In the genomic region with DNA sequence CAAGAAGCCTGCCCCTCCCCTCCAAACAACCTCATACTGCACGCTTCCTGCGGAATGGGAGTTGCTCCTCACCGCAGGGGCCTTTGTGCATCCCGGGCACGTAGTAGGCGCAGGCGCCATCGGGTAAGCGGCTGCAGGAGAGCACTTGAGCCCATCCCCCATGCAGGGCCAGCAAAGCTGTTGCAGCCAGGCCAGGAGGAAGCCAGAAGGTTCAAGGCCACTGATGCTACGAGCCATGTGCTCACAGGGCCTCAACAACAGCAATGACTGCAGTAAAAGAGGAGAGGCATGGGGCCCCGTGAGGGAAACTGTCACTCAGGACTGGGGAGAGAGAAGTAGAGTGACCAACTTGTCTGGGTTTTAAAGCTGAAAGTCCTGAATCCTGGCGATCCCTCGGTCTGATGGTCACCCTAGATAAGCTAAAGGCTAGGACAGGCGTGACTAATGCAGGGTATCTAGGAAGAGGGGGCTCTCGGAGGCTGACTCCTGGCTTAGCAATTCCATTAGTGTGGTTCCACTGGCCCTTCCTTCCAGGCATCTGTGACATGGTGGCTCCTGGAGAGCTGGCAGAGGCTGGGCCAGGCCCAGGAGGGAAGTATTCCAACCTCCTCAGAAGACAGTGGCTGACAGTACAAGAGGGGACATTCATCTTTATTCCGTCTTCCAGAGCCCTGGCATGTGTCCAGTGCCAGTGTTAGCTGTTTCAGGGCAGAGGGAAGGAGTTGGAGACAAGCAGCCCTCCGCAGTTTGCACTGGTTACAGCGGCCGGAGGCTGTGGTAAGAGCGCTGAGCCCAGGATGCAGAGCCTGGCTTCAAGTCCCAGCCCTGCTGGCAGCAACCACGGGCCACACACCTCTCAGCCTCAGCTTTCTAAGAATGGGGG, we compare ENCODE assay signal across 1 cellular context.
TF ChIP-seq lines count a peak whose summit lies in the region.

No MANE protein-coding gene starts in this region.

TF ChIP-seq in HepG2, 621 proteins besides CTCF, POLR2A, EP300 and RAD21 (continued from another document and continues in another):
- TF ChIP-seq ARID3A (IDR thresholded peaks at IDR 0.05; ENCODE audit: low read depth, low read length) (no peak), NFIB (CRISPR knock-in tag; IDR thresholded peaks at IDR 0.05; ENCODE audit: borderline replicate concordance) (no peak), HCFC1 (IDR thresholded peaks at IDR 0.05; ENCODE audit: low read depth, low read length) (no peak), YY1 (IDR thresholded peaks at IDR 0.05; ENCODE audit: insufficient read depth, insufficient replicate concordance, low read depth, low read length) (peak; percentile 79), HNF4G (IDR thresholded peaks at IDR 0.05; ENCODE audit: borderline replicate concordance, low read depth, low read length) (peak; percentile 76), HNF4G (CRISPR knock-in tag; IDR thresholded peaks at IDR 0.05; ENCODE audit: borderline replicate concordance, low read depth) (peak; percentile 90), ZC3H4 (CRISPR knock-in tag; IDR thresholded peaks at IDR 0.05; ENCODE audit: borderline replicate concordance) (peak; percentile 79; the same call in 1 of the 2 replicates), ZC3H13 (CRISPR knock-in tag; IDR thresholded peaks at IDR 0.05) (peak; percentile 95), UBTF (CRISPR knock-in tag; IDR thresholded peaks at IDR 0.05) (peak; percentile 87), ZNF709 (CRISPR knock-in tag; IDR thresholded peaks at IDR 0.05) (peak; percentile 94; the same call in 1 of the 2 replicates), ZNF720 (CRISPR knock-in tag; IDR thresholded peaks at IDR 0.05) (no peak), HMGA1 (CRISPR knock-in tag; conservative IDR thresholded peaks at IDR 0.05) (no peak), GZF1 (CRISPR knock-in tag; IDR thresholded peaks at IDR 0.05) (peak; percentile 75; the same call in 1 of the 2 replicates), RELA (CRISPR knock-in tag; IDR thresholded peaks at IDR 0.05) (no peak), DMAP1 (CRISPR knock-in tag; IDR thresholded peaks at IDR 0.05) (peak; percentile 98), ZNF337 (CRISPR knock-in tag; IDR thresholded peaks at IDR 0.05; ENCODE audit: borderline replicate concordance, low read depth) (peak; percentile 97; the same call in 1 of the 2 replicates), CEBPB (IDR thresholded peaks at IDR 0.05; ENCODE audit: borderline replicate concordance, low read depth, low read length) (peak; percentile 46; the same call in 1 of the 2 replicates), HOXA3 (CRISPR knock-in tag; IDR thresholded peaks at IDR 0.05) (peak; percentile 96), ZNF605 (CRISPR knock-in tag; IDR thresholded peaks at IDR 0.05) (peak; percentile 95), ZNF597 (CRISPR knock-in tag; IDR thresholded peaks at IDR 0.05) (no peak), ZNF746 (CRISPR knock-in tag; IDR thresholded peaks at IDR 0.05) (peak; percentile 96), HNF1B (CRISPR knock-in tag; IDR thresholded peaks at IDR 0.05) (peak; percentile 96), PPARG (CRISPR knock-in tag; conservative IDR thresholded peaks at IDR 0.05) (peak; percentile 83), FOXM1 (CRISPR knock-in tag; IDR thresholded peaks at IDR 0.05) (no peak), ZNF564 (CRISPR knock-in tag; IDR thresholded peaks at IDR 0.05) (peak; percentile 70), ZNF3 (CRISPR knock-in tag; IDR thresholded peaks at IDR 0.05) (no peak), ZNF644 (CRISPR knock-in tag; IDR thresholded peaks at IDR 0.05; ENCODE audit: low read depth) (peak; percentile 92; the same call in 1 of the 2 replicates), TCF7L2 (IDR thresholded peaks at IDR 0.05; ENCODE audit: low read depth, low read length) (no peak), MYC (CRISPR knock-in tag; IDR thresholded peaks at IDR 0.05; ENCODE audit: borderline replicate concordance) (peak; percentile 100), KLF12 (CRISPR knock-in tag; IDR thresholded peaks at IDR 0.05; ENCODE audit: borderline replicate concordance) (peak; percentile 81; the same call in 1 of the 2 replicates), ELF3 (CRISPR knock-in tag; IDR thresholded peaks at IDR 0.05) (peak; percentile 98), GABPA (IDR thresholded peaks at IDR 0.05; ENCODE audit: low read depth, low read length) (no peak), GABPA (CRISPR knock-in tag; IDR thresholded peaks at IDR 0.05; ENCODE audit: low read depth) (peak; percentile 73), FOXC1 (CRISPR knock-in tag; IDR thresholded peaks at IDR 0.05; ENCODE audit: borderline replicate concordance) (peak; percentile 93), ZNF674 (CRISPR knock-in tag; IDR thresholded peaks at IDR 0.05; ENCODE audit: low read depth) (no peak), TCF7 (IDR thresholded peaks at IDR 0.05; ENCODE audit: low read depth) (no peak), TMF1 (CRISPR knock-in tag; IDR thresholded peaks at IDR 0.05; ENCODE audit: low read depth) (0 out of 2 replicates have a peak, but pooled peaks have one; percentile 83), ZBTB38 (CRISPR knock-in tag; IDR thresholded peaks at IDR 0.05) (peak; percentile 82), RFX1 (IDR thresholded peaks at IDR 0.05) (no peak; the same call in 1 of the 2 replicates), MTA3 (CRISPR knock-in tag; IDR thresholded peaks at IDR 0.05) (no peak), ATF3 (CRISPR knock-in tag; IDR thresholded peaks at IDR 0.05) (no peak), ZNF724P (CRISPR knock-in tag; IDR thresholded peaks at IDR 0.05; ENCODE audit: borderline replicate concordance) (peak; percentile 89; the same call in 1 of the 2 replicates), TIGD3 (CRISPR knock-in tag; IDR thresholded peaks at IDR 0.05; ENCODE audit: borderline replicate concordance) (no peak), HOXA9 (CRISPR knock-in tag; IDR thresholded peaks at IDR 0.05; ENCODE audit: borderline replicate concordance) (peak; percentile 95), SRY (CRISPR knock-in tag; IDR thresholded peaks at IDR 0.05) (peak; percentile 88; the same call in 1 of the 2 replicates), MEIS1 (CRISPR knock-in tag; IDR thresholded peaks at IDR 0.05; ENCODE audit: borderline replicate concordance) (peak; percentile 99), ZSCAN20 (CRISPR knock-in tag; IDR thresholded peaks at IDR 0.05; ENCODE audit: borderline replicate concordance) (no peak)
- TF ChIP-seq, protein P1, sequence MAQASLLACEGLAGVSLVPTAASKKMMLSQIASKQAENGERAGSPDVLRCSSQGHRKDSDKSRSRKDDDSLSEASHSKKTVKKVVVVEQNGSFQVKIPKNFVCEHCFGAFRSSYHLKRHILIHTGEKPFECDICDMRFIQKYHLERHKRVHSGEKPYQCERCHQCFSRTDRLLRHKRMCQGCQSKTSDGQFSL (CRISPR knock-in tag; IDR thresholded peaks at IDR 0.05): peak; percentile 84; the same call in 1 of the 2 replicates
- TF ChIP-seq, protein P2, sequence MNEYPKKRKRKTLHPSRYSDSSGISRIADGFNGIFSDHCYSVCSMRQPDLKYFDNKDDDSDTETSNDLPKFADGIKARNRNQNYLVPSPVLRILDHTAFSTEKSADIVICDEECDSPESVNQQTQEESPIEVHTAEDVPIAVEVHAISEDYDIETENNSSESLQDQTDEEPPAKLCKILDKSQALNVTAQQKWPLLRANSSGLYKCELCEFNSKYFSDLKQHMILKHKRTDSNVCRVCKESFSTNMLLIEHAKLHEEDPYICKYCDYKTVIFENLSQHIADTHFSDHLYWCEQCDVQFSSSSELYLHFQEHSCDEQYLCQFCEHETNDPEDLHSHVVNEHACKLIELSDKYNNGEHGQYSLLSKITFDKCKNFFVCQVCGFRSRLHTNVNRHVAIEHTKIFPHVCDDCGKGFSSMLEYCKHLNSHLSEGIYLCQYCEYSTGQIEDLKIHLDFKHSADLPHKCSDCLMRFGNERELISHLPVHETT (CRISPR knock-in tag; conservative IDR thresholded peaks at IDR 0.05): peak; percentile 82
- TF ChIP-seq, protein P3, sequence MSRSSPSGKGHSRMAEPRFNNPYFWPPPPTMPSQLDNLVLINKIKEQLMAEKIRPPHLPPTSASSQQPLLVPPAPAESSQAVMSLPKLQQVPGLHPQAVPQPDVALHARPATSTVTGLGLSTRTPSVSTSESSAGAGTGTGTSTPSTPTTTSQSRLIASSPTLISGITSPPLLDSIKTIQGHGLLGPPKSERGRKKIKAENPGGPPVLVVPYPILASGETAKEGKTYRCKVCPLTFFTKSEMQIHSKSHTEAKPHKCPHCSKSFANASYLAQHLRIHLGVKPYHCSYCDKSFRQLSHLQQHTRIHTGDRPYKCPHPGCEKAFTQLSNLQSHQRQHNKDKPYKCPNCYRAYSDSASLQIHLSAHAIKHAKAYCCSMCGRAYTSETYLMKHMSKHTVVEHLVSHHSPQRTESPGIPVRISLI (CRISPR knock-in tag; IDR thresholded peaks at IDR 0.05; ENCODE audit: borderline replicate concordance): peak; percentile 57
- TF ChIP-seq, protein P4, sequence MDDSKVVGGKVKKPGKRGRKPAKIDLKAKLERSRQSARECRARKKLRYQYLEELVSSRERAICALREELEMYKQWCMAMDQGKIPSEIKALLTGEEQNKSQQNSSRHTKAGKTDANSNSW (CRISPR knock-in tag; IDR thresholded peaks at IDR 0.05; ENCODE audit: borderline replicate concordance): peak; percentile 80; the same call in 1 of the 2 replicates
- TF ChIP-seq, protein P5, sequence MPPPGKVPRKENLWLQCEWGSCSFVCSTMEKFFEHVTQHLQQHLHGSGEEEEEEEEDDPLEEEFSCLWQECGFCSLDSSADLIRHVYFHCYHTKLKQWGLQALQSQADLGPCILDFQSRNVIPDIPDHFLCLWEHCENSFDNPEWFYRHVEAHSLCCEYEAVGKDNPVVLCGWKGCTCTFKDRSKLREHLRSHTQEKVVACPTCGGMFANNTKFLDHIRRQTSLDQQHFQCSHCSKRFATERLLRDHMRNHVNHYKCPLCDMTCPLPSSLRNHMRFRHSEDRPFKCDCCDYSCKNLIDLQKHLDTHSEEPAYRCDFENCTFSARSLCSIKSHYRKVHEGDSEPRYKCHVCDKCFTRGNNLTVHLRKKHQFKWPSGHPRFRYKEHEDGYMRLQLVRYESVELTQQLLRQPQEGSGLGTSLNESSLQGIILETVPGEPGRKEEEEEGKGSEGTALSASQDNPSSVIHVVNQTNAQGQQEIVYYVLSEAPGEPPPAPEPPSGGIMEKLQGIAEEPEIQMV (CRISPR knock-in tag; IDR thresholded peaks at IDR 0.05; ENCODE audit: low read depth): peak; percentile 93
